ENCODE assay signal across 7 cellular contexts in genomic region chr1:24706074-24706389, GRCh38. TPM values are rescaled to one million over a fixed set of nuclear protein-coding genes. Genes with fewer than 3 reads are reported as not detected.
DNase-seq lines count a peak whose midpoint lies in the region; ATAC-seq and TF ChIP-seq lines count a peak whose summit lies in the region.
"Not testable (repeated sequence)": the region's sequence is repeated elsewhere in the genome, so short reads cannot be mapped to it uniquely, and the experiment has no call there.

No MANE protein-coding gene starts in this region.

- H3K4me2 ChIP-seq in osteoblast (ENCODE audit: insufficient read depth, low read length), result peak overlapping the region; percentile 76

- not testable (repeated sequence) for TF ChIP-seq CTCF in colonic mucosa (IDR thresholded peaks at IDR 0.05); foreskin keratinocyte (conservative IDR thresholded peaks at IDR 0.05); liver (IDR thresholded peaks at IDR 0.05; ENCODE audit: low read depth, low read length, missing input control); osteoblast (IDR thresholded peaks at IDR 0.05; ENCODE audit: extremely low read depth, low read depth, low read length); stomach (IDR thresholded peaks at IDR 0.05)

- H3K4me1 ChIP-seq in HUES48 (ENCODE audit: control insufficient read depth, insufficient read depth, low read length) (peaks cover 14% of the 10 kb centered on the region), liver (ENCODE audit: control insufficient read depth in 4 of 4, insufficient read depth in 4 of 4, low read length in 3 of 4) (peaks cover 0 to 15% (median 7%) of the 10 kb centered on the region in 4 donors), osteoblast (ENCODE audit: insufficient read depth, low read length) (peaks cover 45% of the 10 kb centered on the region), stomach (peaks cover 10 to 20% (median 17%) of the 10 kb centered on the region in 4 donors)
- H3K4me1 ChIP-seq in colonic mucosa, foreskin keratinocyte: not testable (repeated sequence)

- peak overlapping the region; percentile 87 for H3K27ac ChIP-seq in HUES48 (ENCODE audit: low read depth, low read length)
- peak overlapping the region; percentile 75 for H3K27ac ChIP-seq in colonic mucosa
- H3K27ac ChIP-seq in foreskin keratinocyte, result peak overlapping the region; percentile 71
- H3K27ac ChIP-seq in liver (ENCODE audit: low read depth in 1 of 2, low read length in 2 of 2), result peak overlapping the region; percentile 82 to 85
- peak overlapping the region; percentile 95 for H3K27ac ChIP-seq in osteoblast (ENCODE audit: low read depth, low read length)
- peak overlapping the region; percentile 39 to 78 (median 73) for H3K27ac ChIP-seq in stomach

- not testable (repeated sequence) for DNase-seq in T-helper 17 cell; colonic mucosa; foreskin keratinocyte; osteoblast (ENCODE audit: insufficient read length, low spot score, missing footprints); stomach

- 91% methylated on average over 9 of the region's 9 CpGs for WGBS in liver
- 88 to 94% (median 90%) methylated on average over 9 of the region's 9 CpGs for WGBS in stomach, 5 donors

- TF ChIP-seq RAD21 in liver (IDR thresholded peaks at IDR 0.05), result not testable (repeated sequence)

- not testable (repeated sequence) for ATAC-seq in T-helper 17 cell, foreskin keratinocyte

- not testable (repeated sequence) for H3K9me3 ChIP-seq in HUES48 (ENCODE audit: control insufficient read depth, insufficient read depth, low read length); T-helper 17 cell (ENCODE audit: control insufficient read depth, low read length, poor library complexity, severe bottlenecking); colonic mucosa; liver (ENCODE audit: control insufficient read depth in 4 of 4, low read length in 3 of 4); osteoblast (ENCODE audit: low read depth, low read length); stomach

- H3K9ac ChIP-seq in HUES48 (ENCODE audit: low read depth, low read length), result not testable (repeated sequence)
- H3K9ac ChIP-seq in colonic mucosa (ENCODE audit: low read depth in 2 of 2, low read length in 2 of 2) (peak overlapping the region in 1 of 2 donors; percentile 19), liver (ENCODE audit: low read depth in 1 of 2, low read length in 2 of 2) (peak overlapping the region in 1 of 2 donors; percentile 49)

- peak overlapping the region; percentile 32 for H3K27ac Mint-ChIP-seq in T-helper 17 cell

- not testable (repeated sequence) for H3K4me3 ChIP-seq in HUES48 (ENCODE audit: low read depth, low read length); osteoblast (ENCODE audit: insufficient read depth, low read length)
- H3K4me3 ChIP-seq in colonic mucosa, result peak overlapping the region; percentile 19
- H3K4me3 ChIP-seq in liver (ENCODE audit: low read depth in 1 of 3, low read length in 3 of 3), result peak overlapping the region in 2 of 3 donors; percentile 19 to 67
- peak overlapping the region; percentile 12 to 42 (median 34) for H3K4me3 ChIP-seq in stomach

- not testable (repeated sequence) for H3K4me3 Mint-ChIP-seq in T-helper 17 cell

- H2AFZ ChIP-seq in osteoblast (ENCODE audit: low read length), result peak overlapping the region; percentile 58

- H3K36me3 ChIP-seq in HUES48 (ENCODE audit: control insufficient read depth, insufficient read depth, low read length); colonic mucosa; liver (ENCODE audit: control insufficient read depth in 4 of 4, insufficient read depth in 3 of 4, low read depth in 1 of 4, low read length in 3 of 4); osteoblast (ENCODE audit: insufficient read depth, low read length); stomach: not testable (repeated sequence)

- H3K79me2 ChIP-seq in osteoblast (ENCODE audit: insufficient read depth, low read length), result not testable (repeated sequence)

- not testable (repeated sequence) for H3K36me3 Mint-ChIP-seq in T-helper 17 cell (ENCODE audit: low read depth)

- not testable (repeated sequence) for TF ChIP-seq POLR2A in stomach (IDR thresholded peaks at IDR 0.05)

- H4K20me1 ChIP-seq in osteoblast (ENCODE audit: insufficient read depth, low read length), result not testable (repeated sequence)

- H3K27me3 ChIP-seq in HUES48 (ENCODE audit: control insufficient read depth, insufficient read depth, low read length); colonic mucosa; foreskin keratinocyte; liver (ENCODE audit: control insufficient read depth in 4 of 4, insufficient read depth in 4 of 4, low read length in 3 of 4); osteoblast (ENCODE audit: insufficient read depth, low read length); stomach: not testable (repeated sequence)

- not testable (repeated sequence) for TF ChIP-seq EP300 in stomach (IDR thresholded peaks at IDR 0.05)

- H3K4me1 Mint-ChIP-seq in T-helper 17 cell, result peaks cover 20% of the 10 kb centered on the region

- H3K27me3 Mint-ChIP-seq in T-helper 17 cell, result not testable (repeated sequence)

- intact Hi-C loops in colonic mucosa (cut with DNase I); stomach (cut with DNase I; ENCODE audit: low total_unique reads): not testable (repeated sequence)

RNA-seq across cellular contexts. Expression of gene CLIC4, which starts 39.2 kb away (rescaled TPM):
- total RNA-seq in T-helper 17 cell (1 to 10 TPM; 3.9 to 9.9 TPM), colonic mucosa (10 to 100 TPM; 38.0 to 84.8 TPM), foreskin keratinocyte (107 and 159 TPM in 2 replicates), liver (10 to 100 TPM; 36.1 to 40.7 TPM), osteoblast (697 and 711 TPM in 2 replicates), stomach (100 to 1,000 TPM in 4 of 5 donors, 10 to 100 TPM in 1; 60.0 to 372 (median 258) TPM)
- polyA plus RNA-seq in foreskin keratinocyte (38.7 and 48.3 TPM in 2 replicates), liver (10 to 100 TPM; 15.0 to 20.6 TPM), stomach (10 to 100 TPM; 53.5 to 62.4 (median 56.2) TPM)
